Comparison of ENCODE assay signal across 15 cellular contexts in genomic region chr6:44564906-44565524, GRCh38.
"Had no signal": no experiment of that assay in that cellular context is flagged by ENCODE, and none has a peak within 500 bp of the region (broad histone marks: within the 10 kb centered on the region; RNA-seq: fewer than 3 reads in every experiment).

No MANE protein-coding gene starts in this region.

- H3K4me3 ChIP-seq: neural progenitor cell, pancreas, thyroid gland had no signal

- H3K4me2 ChIP-seq: neural progenitor cell had no signal

- H3K27ac ChIP-seq: brain microvascular endothelial cell, neural progenitor cell, pancreas, thyroid gland had no signal

- H3K27me3 ChIP-seq: neural progenitor cell, thyroid gland had no signal

- H3K9me3 Mint-ChIP-seq: neural progenitor cell had no signal

- H3K9ac ChIP-seq: neural progenitor cell had no signal

- H3K4me1 ChIP-seq: pancreas had no signal

- H2AFZ ChIP-seq: neural progenitor cell had no signal

- H3K36me3 ChIP-seq: brain microvascular endothelial cell, neural progenitor cell, pancreas, thyroid gland had no signal

- H3K36me3 Mint-ChIP-seq: activated naive CD8-positive, alpha-beta T cell; neural progenitor cell had no signal

- H3K9me3 ChIP-seq: pancreas, thyroid gland had no signal

- DNase-seq: activated CD4-positive, alpha-beta T cell treated with anti-CD3 and anti-CD28 coated beads for 1 hour; activated CD4-positive, alpha-beta T cell treated with anti-CD3 and anti-CD28 coated beads, Interleukin-2, amount 50 U/mL, for 48 hours; activated gamma-delta T cell; activated T-cell treated with anti-CD3 and anti-CD28 coated beads, Interleukin-2, amount 50 U/mL, for 48 hours; amygdala; brain microvascular endothelial cell; cerebellar nuclear complex; left cardiac atrium; pancreas; retina; small intestine; T-helper 2 cell; thyroid gland had no signal

- H3K27ac Mint-ChIP-seq: activated naive CD8-positive, alpha-beta T cell; neural progenitor cell had no signal

- ATAC-seq: left cardiac atrium, pancreas had no signal

- H3K4me3 Mint-ChIP-seq: activated naive CD8-positive, alpha-beta T cell; neural progenitor cell had no signal
